In the genomic region with DNA sequence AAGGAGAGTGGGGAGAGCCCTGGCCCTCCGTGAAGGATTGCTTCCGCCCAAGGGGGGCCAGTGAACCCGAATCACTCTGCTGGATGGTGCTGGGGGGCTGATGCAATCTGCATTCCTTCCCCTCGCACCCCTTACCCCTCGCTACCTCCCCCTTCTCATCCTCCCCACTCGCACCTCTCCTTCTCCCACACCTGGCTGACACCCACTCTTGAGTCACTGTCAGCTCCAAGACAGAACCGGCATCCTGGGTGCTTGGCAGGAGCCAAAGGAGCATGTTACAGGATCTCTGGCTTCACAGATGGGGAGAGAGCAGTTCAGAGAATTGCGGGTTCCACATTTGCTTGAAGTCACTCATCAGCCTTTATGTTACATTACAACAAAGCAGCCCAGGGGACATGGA, we compare ENCODE assay signal across 2 cellular contexts.
TF ChIP-seq lines count a peak whose summit lies in the region.

No MANE protein-coding gene starts in this region.

TF ChIP-seq in H1, 55 proteins besides CTCF, POLR2A, EP300 and RAD21:
- TF ChIP-seq SIN3A (conservative IDR thresholded peaks at IDR 0.05 in 1 of 2, IDR thresholded peaks at IDR 0.05 in 1 of 2; ENCODE audit: low read depth in 1 of 2, low read length in 2 of 2) (no peak), KDM5A (IDR thresholded peaks at IDR 0.05; ENCODE audit: low read length) (no peak), BRCA1 (IDR thresholded peaks at IDR 0.05; ENCODE audit: low read depth, low read length) (no peak), SAP30 (IDR thresholded peaks at IDR 0.05; ENCODE audit: insufficient read depth, insufficient replicate concordance, low read length) (no peak), BCL11A (IDR thresholded peaks at IDR 0.05; ENCODE audit: low read depth in 2 of 2, low read length in 2 of 2) (no peak), SUZ12 (IDR thresholded peaks at IDR 0.05; ENCODE audit: low read length) (no peak), TEAD4 (IDR thresholded peaks at IDR 0.05; ENCODE audit: low read depth, low read length) (no peak), SIRT6 (IDR thresholded peaks at IDR 0.05; ENCODE audit: low read length) (no peak), POLR2AphosphoS5 (IDR thresholded peaks at IDR 0.05; ENCODE audit: low read depth, low read length) (no peak), FOSL1 (IDR thresholded peaks at IDR 0.05; ENCODE audit: insufficient read depth, low read depth, low read length) (no peak), CEBPB (IDR thresholded peaks at IDR 0.05; ENCODE audit: low read depth, low read length) (no peak), CHD2 (IDR thresholded peaks at IDR 0.05; ENCODE audit: low read length) (no peak), ASH2L (IDR thresholded peaks at IDR 0.05; ENCODE audit: low read length) (no peak), TAF1 (IDR thresholded peaks at IDR 0.05; ENCODE audit: low read depth, low read length) (no peak), GTF2F1 (IDR thresholded peaks at IDR 0.05; ENCODE audit: borderline replicate concordance, low read depth, low read length) (no peak)

TF ChIP-seq in WTC11, 78 proteins besides CTCF, POLR2A, EP300 and RAD21 (continued from another document):
- TF ChIP-seq, protein P1, sequence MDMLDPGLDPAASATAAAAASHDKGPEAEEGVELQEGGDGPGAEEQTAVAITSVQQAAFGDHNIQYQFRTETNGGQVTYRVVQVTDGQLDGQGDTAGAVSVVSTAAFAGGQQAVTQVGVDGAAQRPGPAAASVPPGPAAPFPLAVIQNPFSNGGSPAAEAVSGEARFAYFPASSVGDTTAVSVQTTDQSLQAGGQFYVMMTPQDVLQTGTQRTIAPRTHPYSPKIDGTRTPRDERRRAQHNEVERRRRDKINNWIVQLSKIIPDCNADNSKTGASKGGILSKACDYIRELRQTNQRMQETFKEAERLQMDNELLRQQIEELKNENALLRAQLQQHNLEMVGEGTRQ (CRISPR knock-in tag; IDR thresholded peaks at IDR 0.05) = no peak
- TF ChIP-seq, protein P2, sequence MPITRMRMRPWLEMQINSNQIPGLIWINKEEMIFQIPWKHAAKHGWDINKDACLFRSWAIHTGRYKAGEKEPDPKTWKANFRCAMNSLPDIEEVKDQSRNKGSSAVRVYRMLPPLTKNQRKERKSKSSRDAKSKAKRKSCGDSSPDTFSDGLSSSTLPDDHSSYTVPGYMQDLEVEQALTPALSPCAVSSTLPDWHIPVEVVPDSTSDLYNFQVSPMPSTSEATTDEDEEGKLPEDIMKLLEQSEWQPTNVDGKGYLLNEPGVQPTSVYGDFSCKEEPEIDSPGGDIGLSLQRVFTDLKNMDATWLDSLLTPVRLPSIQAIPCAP (CRISPR knock-in tag; IDR thresholded peaks at IDR 0.05) = no peak
TF ChIP-seq in WTC11: peak in this region for 0.
